Comparison of ENCODE assay signal across 1 cellular context in the genomic region with DNA sequence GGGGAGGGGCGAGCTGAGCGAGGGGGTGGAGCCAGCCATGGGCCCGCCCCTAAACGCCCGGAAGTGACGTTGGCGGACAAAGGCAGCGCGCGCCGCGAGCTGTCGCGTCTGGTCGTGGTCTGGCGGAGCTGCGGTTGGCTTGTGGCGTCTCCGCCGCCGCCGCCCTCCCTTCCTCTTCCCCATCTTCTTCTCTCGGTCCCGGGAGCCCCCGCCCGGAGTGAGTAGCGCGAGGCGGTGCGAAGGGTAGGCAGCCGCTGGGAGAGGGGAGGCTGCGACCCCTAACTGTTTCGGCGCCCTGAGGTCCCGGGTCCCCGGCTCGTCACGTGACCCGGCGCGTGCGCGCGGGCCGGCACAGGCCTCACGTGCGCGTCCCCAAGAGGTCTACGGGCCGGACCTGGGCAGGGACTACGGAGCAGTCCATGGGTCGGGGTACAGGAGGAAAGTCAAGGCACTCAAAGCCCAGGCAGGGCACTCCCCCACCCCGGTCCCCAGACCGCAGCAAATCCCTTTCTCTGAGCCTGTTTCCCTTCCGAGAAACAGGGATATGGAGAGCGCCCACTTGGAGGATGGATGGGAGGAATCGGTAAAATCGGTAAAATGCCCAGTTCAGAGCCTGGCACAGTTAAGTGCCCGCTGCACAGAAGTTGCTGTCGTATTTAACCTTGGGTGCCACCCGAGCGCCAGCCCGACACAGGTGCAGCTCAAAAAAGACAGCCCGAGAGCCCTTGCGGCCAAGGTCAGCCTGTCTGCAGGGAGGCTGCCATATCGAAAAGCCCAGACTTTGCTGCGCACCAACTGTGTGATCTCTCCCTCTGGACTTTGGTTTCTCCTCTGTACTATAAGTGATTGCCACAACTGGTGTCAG.
TF ChIP-seq lines count a peak whose summit lies in the region.

A gene with protein sequence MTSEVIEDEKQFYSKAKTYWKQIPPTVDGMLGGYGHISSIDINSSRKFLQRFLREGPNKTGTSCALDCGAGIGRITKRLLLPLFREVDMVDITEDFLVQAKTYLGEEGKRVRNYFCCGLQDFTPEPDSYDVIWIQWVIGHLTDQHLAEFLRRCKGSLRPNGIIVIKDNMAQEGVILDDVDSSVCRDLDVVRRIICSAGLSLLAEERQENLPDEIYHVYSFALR (plus strand): TSS at position 85 of the 865 bp plus-strand sequence. CDS start 6,541 bp downstream, outside the sequence.

TF ChIP-seq in HepG2, 621 proteins besides CTCF, POLR2A, EP300 and RAD21 (continued from another document and continues in another):
- TF ChIP-seq, protein P1, sequence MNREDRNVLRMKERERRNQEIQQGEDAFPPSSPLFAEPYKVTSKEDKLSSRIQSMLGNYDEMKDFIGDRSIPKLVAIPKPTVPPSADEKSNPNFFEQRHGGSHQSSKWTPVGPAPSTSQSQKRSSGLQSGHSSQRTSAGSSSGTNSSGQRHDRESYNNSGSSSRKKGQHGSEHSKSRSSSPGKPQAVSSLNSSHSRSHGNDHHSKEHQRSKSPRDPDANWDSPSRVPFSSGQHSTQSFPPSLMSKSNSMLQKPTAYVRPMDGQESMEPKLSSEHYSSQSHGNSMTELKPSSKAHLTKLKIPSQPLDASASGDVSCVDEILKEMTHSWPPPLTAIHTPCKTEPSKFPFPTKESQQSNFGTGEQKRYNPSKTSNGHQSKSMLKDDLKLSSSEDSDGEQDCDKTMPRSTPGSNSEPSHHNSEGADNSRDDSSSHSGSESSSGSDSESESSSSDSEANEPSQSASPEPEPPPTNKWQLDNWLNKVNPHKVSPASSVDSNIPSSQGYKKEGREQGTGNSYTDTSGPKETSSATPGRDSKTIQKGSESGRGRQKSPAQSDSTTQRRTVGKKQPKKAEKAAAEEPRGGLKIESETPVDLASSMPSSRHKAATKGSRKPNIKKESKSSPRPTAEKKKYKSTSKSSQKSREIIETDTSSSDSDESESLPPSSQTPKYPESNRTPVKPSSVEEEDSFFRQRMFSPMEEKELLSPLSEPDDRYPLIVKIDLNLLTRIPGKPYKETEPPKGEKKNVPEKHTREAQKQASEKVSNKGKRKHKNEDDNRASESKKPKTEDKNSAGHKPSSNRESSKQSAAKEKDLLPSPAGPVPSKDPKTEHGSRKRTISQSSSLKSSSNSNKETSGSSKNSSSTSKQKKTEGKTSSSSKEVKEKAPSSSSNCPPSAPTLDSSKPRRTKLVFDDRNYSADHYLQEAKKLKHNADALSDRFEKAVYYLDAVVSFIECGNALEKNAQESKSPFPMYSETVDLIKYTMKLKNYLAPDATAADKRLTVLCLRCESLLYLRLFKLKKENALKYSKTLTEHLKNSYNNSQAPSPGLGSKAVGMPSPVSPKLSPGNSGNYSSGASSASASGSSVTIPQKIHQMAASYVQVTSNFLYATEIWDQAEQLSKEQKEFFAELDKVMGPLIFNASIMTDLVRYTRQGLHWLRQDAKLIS (CRISPR knock-in tag; IDR thresholded peaks at IDR 0.05) = no peak; the same call in 1 of the 2 replicates
- TF ChIP-seq ETV5 (CRISPR knock-in tag; IDR thresholded peaks at IDR 0.05; ENCODE audit: borderline replicate concordance) (peak; percentile 41; the same call in 1 of the 2 replicates), BCL6 (CRISPR knock-in tag; IDR thresholded peaks at IDR 0.05) (no peak; the same call in 1 of the 2 replicates), ZNF749 (CRISPR knock-in tag; IDR thresholded peaks at IDR 0.05; ENCODE audit: borderline replicate concordance) (no peak), ZNF572 (CRISPR knock-in tag; IDR thresholded peaks at IDR 0.05) (no peak), MATR3 (CRISPR knock-in tag; IDR thresholded peaks at IDR 0.05) (no peak), ZNF432 (CRISPR knock-in tag; IDR thresholded peaks at IDR 0.05; ENCODE audit: borderline replicate concordance) (no peak), ZSCAN30 (CRISPR knock-in tag; IDR thresholded peaks at IDR 0.05) (no peak), PHF5A (CRISPR knock-in tag; IDR thresholded peaks at IDR 0.05; ENCODE audit: low read depth, unreplicated experiment) (peak; percentile 48), ZNF275 (CRISPR knock-in tag; IDR thresholded peaks at IDR 0.05; ENCODE audit: borderline replicate concordance) (peak; percentile 20; the same call in 1 of the 2 replicates), GPN1 (CRISPR knock-in tag; IDR thresholded peaks at IDR 0.05; ENCODE audit: borderline replicate concordance) (no peak), ZNF550 (CRISPR knock-in tag; IDR thresholded peaks at IDR 0.05; ENCODE audit: borderline replicate concordance) (no peak), TCF7 (IDR thresholded peaks at IDR 0.05; ENCODE audit: low read depth) (no peak), ZNF180 (CRISPR knock-in tag; IDR thresholded peaks at IDR 0.05; ENCODE audit: borderline replicate concordance, low read depth) (no peak), THAP11 (CRISPR knock-in tag; IDR thresholded peaks at IDR 0.05) (peak; percentile 81), IKZF4 (CRISPR knock-in tag; IDR thresholded peaks at IDR 0.05; ENCODE audit: borderline replicate concordance, low read depth, not compliant biosample characterization) (peak; percentile 41), ARID2 (CRISPR knock-in tag; IDR thresholded peaks at IDR 0.05; ENCODE audit: borderline replicate concordance) (no peak; the same call in 1 of the 2 replicates), ZNF546 (CRISPR knock-in tag; conservative IDR thresholded peaks at IDR 0.05) (peak; percentile 76; the same call in 1 of the 2 replicates), ZSCAN5A (CRISPR knock-in tag; IDR thresholded peaks at IDR 0.05; ENCODE audit: borderline replicate concordance) (peak; percentile 71; the same call in 1 of the 2 replicates), KDM2A (CRISPR knock-in tag; IDR thresholded peaks at IDR 0.05; ENCODE audit: borderline replicate concordance, low read depth) (peak; percentile 99), FLYWCH1 (CRISPR knock-in tag; IDR thresholded peaks at IDR 0.05) (no peak), PBX3 (CRISPR knock-in tag; IDR thresholded peaks at IDR 0.05; ENCODE audit: borderline replicate concordance) (0 out of 2 replicates have a peak, but pooled peaks have one; percentile 32), STAT5B (CRISPR knock-in tag; IDR thresholded peaks at IDR 0.05) (no peak), KLF12 (CRISPR knock-in tag; IDR thresholded peaks at IDR 0.05; ENCODE audit: borderline replicate concordance) (peak; percentile 45; the same call in 1 of the 2 replicates), ZZZ3 (CRISPR knock-in tag; IDR thresholded peaks at IDR 0.05; ENCODE audit: borderline replicate concordance) (no peak), SMAD1 (CRISPR knock-in tag; IDR thresholded peaks at IDR 0.05; ENCODE audit: borderline replicate concordance, low read depth) (no peak), TEAD3 (CRISPR knock-in tag; optimal IDR thresholded peaks at IDR 0.05; ENCODE audit: borderline replicate concordance) (no peak), XRCC5 (optimal IDR thresholded peaks at IDR 0.05; ENCODE audit: low read length) (peak; percentile 15), ZBTB14 (CRISPR knock-in tag; IDR thresholded peaks at IDR 0.05) (peak; percentile 95), HOXA5 (CRISPR knock-in tag; IDR thresholded peaks at IDR 0.05) (no peak; the same call in 1 of the 2 replicates), NFRKB (IDR thresholded peaks at IDR 0.05) (no peak), ISL2 (CRISPR knock-in tag; IDR thresholded peaks at IDR 0.05) (peak; percentile 83), AGO1 (IDR thresholded peaks at IDR 0.05; ENCODE audit: low read depth, low read length, poor library complexity, severe bottlenecking) (peak; percentile 73), CENPX (CRISPR knock-in tag; IDR thresholded peaks at IDR 0.05) (no peak), ZNF484 (CRISPR knock-in tag; IDR thresholded peaks at IDR 0.05; ENCODE audit: borderline replicate concordance, low read depth) (no peak), GTF3A (CRISPR knock-in tag; conservative IDR thresholded peaks at IDR 0.05) (no peak), GATAD1 (CRISPR knock-in tag; IDR thresholded peaks at IDR 0.05) (peak; percentile 85), ZFP36L1 (CRISPR knock-in tag; IDR thresholded peaks at IDR 0.05) (0 out of 2 replicates have a peak, but pooled peaks have one; percentile 12)
- TF ChIP-seq, protein P2, sequence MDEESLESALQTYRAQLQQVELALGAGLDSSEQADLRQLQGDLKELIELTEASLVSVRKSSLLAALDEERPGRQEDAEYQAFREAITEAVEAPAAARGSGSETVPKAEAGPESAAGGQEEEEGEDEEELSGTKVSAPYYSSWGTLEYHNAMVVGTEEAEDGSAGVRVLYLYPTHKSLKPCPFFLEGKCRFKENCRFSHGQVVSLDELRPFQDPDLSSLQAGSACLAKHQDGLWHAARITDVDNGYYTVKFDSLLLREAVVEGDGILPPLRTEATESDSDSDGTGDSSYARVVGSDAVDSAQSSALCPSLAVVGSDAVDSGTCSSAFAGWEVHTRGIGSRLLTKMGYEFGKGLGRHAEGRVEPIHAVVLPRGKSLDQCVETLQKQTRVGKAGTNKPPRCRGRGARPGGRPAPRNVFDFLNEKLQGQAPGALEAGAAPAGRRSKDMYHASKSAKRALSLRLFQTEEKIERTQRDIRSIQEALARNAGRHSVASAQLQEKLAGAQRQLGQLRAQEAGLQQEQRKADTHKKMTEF (CRISPR knock-in tag; IDR thresholded peaks at IDR 0.05) = peak; percentile 67; the same call in 1 of the 2 replicates
- TF ChIP-seq, protein P3, sequence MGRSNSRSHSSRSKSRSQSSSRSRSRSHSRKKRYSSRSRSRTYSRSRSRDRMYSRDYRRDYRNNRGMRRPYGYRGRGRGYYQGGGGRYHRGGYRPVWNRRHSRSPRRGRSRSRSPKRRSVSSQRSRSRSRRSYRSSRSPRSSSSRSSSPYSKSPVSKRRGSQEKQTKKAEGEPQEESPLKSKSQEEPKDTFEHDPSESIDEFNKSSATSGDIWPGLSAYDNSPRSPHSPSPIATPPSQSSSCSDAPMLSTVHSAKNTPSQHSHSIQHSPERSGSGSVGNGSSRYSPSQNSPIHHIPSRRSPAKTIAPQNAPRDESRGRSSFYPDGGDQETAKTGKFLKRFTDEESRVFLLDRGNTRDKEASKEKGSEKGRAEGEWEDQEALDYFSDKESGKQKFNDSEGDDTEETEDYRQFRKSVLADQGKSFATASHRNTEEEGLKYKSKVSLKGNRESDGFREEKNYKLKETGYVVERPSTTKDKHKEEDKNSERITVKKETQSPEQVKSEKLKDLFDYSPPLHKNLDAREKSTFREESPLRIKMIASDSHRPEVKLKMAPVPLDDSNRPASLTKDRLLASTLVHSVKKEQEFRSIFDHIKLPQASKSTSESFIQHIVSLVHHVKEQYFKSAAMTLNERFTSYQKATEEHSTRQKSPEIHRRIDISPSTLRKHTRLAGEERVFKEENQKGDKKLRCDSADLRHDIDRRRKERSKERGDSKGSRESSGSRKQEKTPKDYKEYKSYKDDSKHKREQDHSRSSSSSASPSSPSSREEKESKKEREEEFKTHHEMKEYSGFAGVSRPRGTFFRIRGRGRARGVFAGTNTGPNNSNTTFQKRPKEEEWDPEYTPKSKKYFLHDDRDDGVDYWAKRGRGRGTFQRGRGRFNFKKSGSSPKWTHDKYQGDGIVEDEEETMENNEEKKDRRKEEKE (IDR thresholded peaks at IDR 0.05) = no peak
- TF ChIP-seq, protein P4, sequence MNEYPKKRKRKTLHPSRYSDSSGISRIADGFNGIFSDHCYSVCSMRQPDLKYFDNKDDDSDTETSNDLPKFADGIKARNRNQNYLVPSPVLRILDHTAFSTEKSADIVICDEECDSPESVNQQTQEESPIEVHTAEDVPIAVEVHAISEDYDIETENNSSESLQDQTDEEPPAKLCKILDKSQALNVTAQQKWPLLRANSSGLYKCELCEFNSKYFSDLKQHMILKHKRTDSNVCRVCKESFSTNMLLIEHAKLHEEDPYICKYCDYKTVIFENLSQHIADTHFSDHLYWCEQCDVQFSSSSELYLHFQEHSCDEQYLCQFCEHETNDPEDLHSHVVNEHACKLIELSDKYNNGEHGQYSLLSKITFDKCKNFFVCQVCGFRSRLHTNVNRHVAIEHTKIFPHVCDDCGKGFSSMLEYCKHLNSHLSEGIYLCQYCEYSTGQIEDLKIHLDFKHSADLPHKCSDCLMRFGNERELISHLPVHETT (CRISPR knock-in tag; conservative IDR thresholded peaks at IDR 0.05) = no peak; the same call in 1 of the 2 replicates
